In the genomic region with DNA sequence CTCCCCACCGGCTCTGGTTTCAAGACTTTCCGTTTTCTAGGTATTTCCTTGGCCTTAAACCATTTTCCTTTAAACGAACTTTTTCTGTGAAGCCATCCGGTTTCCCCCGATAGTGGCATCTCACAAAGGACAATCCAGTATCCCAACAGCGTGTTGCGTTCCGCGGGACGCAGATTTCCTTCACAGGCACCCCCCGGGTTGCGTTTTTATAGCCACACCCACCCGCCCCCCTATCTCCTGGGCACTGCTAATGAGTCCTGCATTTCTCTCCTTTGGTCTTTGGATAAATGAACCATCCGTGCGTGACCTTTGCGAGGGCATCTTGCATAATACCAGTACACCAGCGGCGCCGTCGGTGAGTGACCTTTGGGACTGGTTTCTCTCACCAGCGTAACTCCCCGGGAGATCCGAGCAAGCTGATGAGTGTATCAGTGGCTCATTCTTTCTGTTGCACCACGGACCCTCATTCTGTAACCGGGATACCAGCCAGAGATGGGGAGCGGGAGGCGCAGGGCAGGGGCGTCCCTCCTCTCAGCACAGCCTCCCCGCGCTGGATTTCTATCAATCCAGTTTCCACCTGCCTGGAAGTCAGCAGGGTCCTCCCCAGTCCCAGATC, we compare ENCODE assay signal across 8 cellular contexts. TPM values are rescaled to one million over a fixed set of nuclear protein-coding genes. Genes with fewer than 3 reads are reported as not detected.
DNase-seq lines count a peak whose midpoint lies in the region; ATAC-seq and TF ChIP-seq lines count a peak whose summit lies in the region.

No MANE protein-coding gene starts in this region.

- intact Hi-C loops in cardiac septum (cut with DNase I) (loop anchor here (2.0 kb wide), 1 partner anchor 56 kb away; no protein-coding TSS in a partner anchor), mucosa of descending colon (cut with DNase I, micrococcal nuclease) (loop anchor here (2.0 to 5.0 kb wide), 2 partner anchors 56 to 58 kb away; no protein-coding TSS in a partner anchor), transverse colon (cut with DNase I; ENCODE audit: low total_unique reads) (no loop called here)

- H3K27me3 ChIP-seq in cardiac muscle cell: no peaks in the 10 kb centered on the region
- no peaks in the 10 kb centered on the region for H3K27me3 ChIP-seq in transverse colon

- DNase-seq in cardiac muscle cell (ENCODE audit: low read depth in 1 of 2, low spot score in 1 of 2) (peak in 1 of 2 donors; percentile 83), cardiac septum (ENCODE audit: low spot score) (no peak), SIG-M5 (lab: John Stamatoyannopoulos, UW) (peak; percentile 17), mucosa of descending colon (peak in 2 of 3 donors; percentile 70 to 88), transverse colon (peak; percentile 80), iPS-NIHi7 (ENCODE audit: extremely low spot score) (no peak)
- peak; percentile 39 for DNase-seq in effector CD8-positive, alpha-beta T cell (lab: John Stamatoyannopoulos, UW)

- no peaks in the 10 kb centered on the region for H3K36me3 ChIP-seq in cardiac muscle cell
- no peaks in the 10 kb centered on the region for H3K36me3 ChIP-seq in mucosa of descending colon (ENCODE audit: low read depth)
- H3K36me3 ChIP-seq in transverse colon: no peaks in the 10 kb centered on the region

- TF ChIP-seq EP300 in transverse colon (IDR thresholded peaks at IDR 0.05; ENCODE audit: low read depth): no peak

- H3K4me3 ChIP-seq in cardiac muscle cell (peak overlapping the region; percentile 39), mucosa of descending colon (no peak overlapping the region), transverse colon (peak overlapping the region; percentile 30 to 77 (median 66))

- TF ChIP-seq POLR2A in transverse colon (IDR thresholded peaks at IDR 0.05): no peak

- no peak overlapping the region for H3K27ac ChIP-seq in cardiac muscle cell
- peak overlapping the region; percentile 86 to 88 (median 87) for H3K27ac ChIP-seq in transverse colon

- in situ Hi-C loops in transverse colon (cut with MboI; ENCODE audit: low pct_ligation_motif_present in 1 of 4, low pct_unique_long_range_greater_than_20kb in 1 of 4, low sequenced_read_pairs in 3 of 4): loop anchor here in 3 of 4 donors (5.0 to 10.0 kb wide), 3 partner anchors 53 to 246 kb away; no protein-coding TSS in a partner anchor

- peak; percentile 19 for ATAC-seq in HG03045 (IDR thresholded peaks at IDR 0.05; ENCODE audit: unreplicated experiment)
- ATAC-seq in mucosa of descending colon: peak; percentile 64

- no peak for TF ChIP-seq CTCF in cardiac muscle cell (IDR thresholded peaks at IDR 0.05; ENCODE audit: low read depth, low read length)
- TF ChIP-seq CTCF in mucosa of descending colon (IDR thresholded peaks at IDR 0.05): no peak
- TF ChIP-seq CTCF in transverse colon (IDR thresholded peaks at IDR 0.05): no peak

- no peaks in the 10 kb centered on the region for H3K4me1 ChIP-seq in cardiac muscle cell (ENCODE audit: low read depth)
- H3K4me1 ChIP-seq in mucosa of descending colon (ENCODE audit: low read depth): peaks cover 15% of the 10 kb centered on the region
- peaks cover 9 to 24% (median 19%) of the 10 kb centered on the region in 4 donors for H3K4me1 ChIP-seq in transverse colon

- H3K9me3 ChIP-seq in cardiac muscle cell (ENCODE audit: low read depth) (no peaks in the 10 kb centered on the region), mucosa of descending colon (no peaks in the 10 kb centered on the region), transverse colon (no peaks in the 10 kb centered on the region)

- 1 to 10% methylated on average over 2 to 20 of the region's 30 CpGs for WGBS in transverse colon (ENCODE audit: low coverage in 1 of 2), 2 donors

RNA-seq across cellular contexts. Expression of gene NQO2, which starts 0.6 kb away (rescaled TPM):
- total RNA-seq in cardiac muscle cell (38.7 and 42.7 TPM in 2 replicates), cardiac septum (37.9 TPM), mucosa of descending colon (10 to 100 TPM; 13.4 to 24.1 (median 23.2) TPM), transverse colon (1 to 10 TPM in 3 of 4 donors, under 1 TPM in 1; 1.00 to 9.7 (median 7.2) TPM)
- polyA plus RNA-seq in cardiac muscle cell: 92.8 and 103 TPM in 2 replicates

RNA-seq across cellular contexts. Expression of gene SERPINB6, which starts 27.7 kb away (rescaled TPM):
- 83.4 and 122 TPM in 2 replicates for total RNA-seq in cardiac muscle cell
- 91.8 and 118 TPM in 2 replicates for polyA plus RNA-seq in cardiac muscle cell
- 171 TPM for total RNA-seq in cardiac septum
- 100 to 1,000 TPM; 134 to 147 (median 142) TPM for total RNA-seq in mucosa of descending colon
- total RNA-seq in transverse colon: 100 to 1,000 TPM; 134 to 276 (median 170) TPM

Comparison
In these comparisons a context has a peak if more than half of its experiments do, and no peak if none do; other contexts are left out.
1. DNase-seq: peak in SIG-M5 (single experiment), effector CD8-positive, alpha-beta T cell (single experiment), mucosa of descending colon (2 of 3) and transverse colon (single experiment); none in cardiac septum (single experiment) and iPS-NIHi7 (single experiment).